Comparison of ENCODE assay signal across 26 cellular contexts in the genomic region with DNA sequence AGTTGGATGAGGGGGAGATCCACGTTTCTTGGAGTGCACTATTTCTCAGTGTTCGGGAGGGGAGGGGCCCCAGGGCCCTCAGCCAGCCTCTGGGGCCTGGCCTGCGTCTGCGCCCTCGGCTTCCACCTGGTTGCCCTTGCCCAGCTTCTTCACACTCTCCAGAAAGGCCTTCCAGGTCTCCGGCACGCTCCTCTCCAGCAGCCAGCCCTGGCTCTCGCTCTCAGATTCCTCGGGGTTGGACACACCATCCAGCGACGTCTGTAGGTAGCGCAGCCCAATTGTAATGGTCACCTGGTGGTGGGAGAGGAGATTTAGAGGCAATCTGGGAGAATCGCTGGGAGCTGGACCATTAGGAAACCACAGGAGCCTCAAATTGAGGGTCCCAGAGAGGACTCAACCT. TPM values are rescaled to one million over a fixed set of nuclear protein-coding genes. Genes with fewer than 3 reads are reported as not detected.
DNase-seq lines count a peak whose midpoint lies in the region; ATAC-seq, FAIRE-seq and TF ChIP-seq lines count a peak whose summit lies in the region.
"Had no signal": no experiment of that assay in that cellular context is flagged by ENCODE, and none has a peak within 500 bp of the region (broad histone marks: within the 10 kb centered on the region; RNA-seq: fewer than 3 reads in every experiment).

No MANE protein-coding gene starts in this region.

- H2BK15ac ChIP-seq in H1 (ENCODE audit: low read length), result no peak overlapping the region

- no peaks in the 10 kb centered on the region for H3K27me3 Mint-ChIP-seq in activated naive CD4-positive, alpha-beta T cell treated with anti-CD3 and anti-CD28 coated beads, Interleukin-2, amount 50 U/mL, for 24 hours
- H3K27me3 Mint-ChIP-seq in neural crest cell (ENCODE audit: low read depth), result no peaks in the 10 kb centered on the region

- H3K79me2 ChIP-seq in H1 (ENCODE audit: control insufficient read depth in 1 of 2, insufficient read depth in 2 of 2, low read length in 2 of 2), result no peaks in the 10 kb centered on the region

- H3K23me2 ChIP-seq in H1 (ENCODE audit: low read depth, low read length), result no peaks in the 10 kb centered on the region

- no peaks in the 10 kb centered on the region for H3K9me3 Mint-ChIP-seq in activated naive CD4-positive, alpha-beta T cell treated with anti-CD3 and anti-CD28 coated beads, Interleukin-2, amount 50 U/mL, for 24 hours
- H3K9me3 Mint-ChIP-seq in neural crest cell, result no peaks in the 10 kb centered on the region
- H3K9me3 Mint-ChIP-seq: CD8-positive, alpha-beta T cell had no signal

- H3K4me3 Mint-ChIP-seq in activated naive CD4-positive, alpha-beta T cell treated with anti-CD3 and anti-CD28 coated beads, Interleukin-2, amount 50 U/mL, for 24 hours, result no peak overlapping the region
- no peak overlapping the region for H3K4me3 Mint-ChIP-seq in neural crest cell
- H3K4me3 Mint-ChIP-seq: CD8-positive, alpha-beta T cell had no signal

- H3K36me3 ChIP-seq in H1 (ENCODE audit: control insufficient read depth in 2 of 4, insufficient read depth in 4 of 4, low read length in 3 of 4), result peaks cover 0 to 5% (median 0%) of the 10 kb centered on the region in 4 experiments; a peak in 2 of 8 replicates
- H3K36me3 ChIP-seq: MG63 had no signal

- peaks cover 2% of the 10 kb centered on the region for H3K36me3 Mint-ChIP-seq in activated naive CD4-positive, alpha-beta T cell treated with anti-CD3 and anti-CD28 coated beads, Interleukin-2, amount 50 U/mL, for 24 hours
- H3K36me3 Mint-ChIP-seq in neural crest cell (ENCODE audit: low read depth), result no peaks in the 10 kb centered on the region

- WGBS in H1 (ENCODE audit: extremely low coverage in 1 of 2, insufficient coverage in 1 of 2, insufficient read length in 1 of 2, insufficient replicate concordance in 2 of 2, low coverage in 1 of 2, low lambda C conversion rate in 2 of 2, missing lambda C conversion rate in 1 of 2), 2 experiments, result 87% methylated on average over 13 of the region's 13 CpGs; no CpG with 5 or more reads in 1 of the 2 experiments

- no peaks in the 10 kb centered on the region for H3K9me3 ChIP-seq in H1 (ENCODE audit: insufficient read depth in 2 of 2, low read depth in 1 of 2, low read length in 1 of 2)
- H3K9me3 ChIP-seq: BLaER1 treated with 17β-estradiol and CSF1 and Interleukin-3, amounts not matched to agents 10 nM and 100 nM; MG63 had no signal

- no peak overlapping the region for H3K56ac ChIP-seq in H1 (replicated peaks; ENCODE audit: insufficient read length, low read depth, low read length)

- H3K27me3 ChIP-seq in H1 (replicated peaks in 1 of 4; ENCODE audit: control insufficient read depth in 3 of 4, extremely low read depth in 1 of 4, insufficient read depth in 3 of 4, low read length in 3 of 4) (no peaks in the 10 kb centered on the region), dorsolateral prefrontal cortex (no peaks in the 10 kb centered on the region)
- H3K27me3 ChIP-seq: BLaER1 treated with 17β-estradiol and CSF1 and Interleukin-3, amounts not matched to agents 10 nM and 100 nM; MG63 had no signal

- no peak overlapping the region for H3K18ac ChIP-seq in H1 (ENCODE audit: extremely low read depth, low read length)

- H4K5ac ChIP-seq in H1 (ENCODE audit: insufficient read length, low read depth, low read length), result no peak overlapping the region

- no peaks in the 10 kb centered on the region for H3K4me1 ChIP-seq in H1 (replicated peaks in 1 of 4; ENCODE audit: control insufficient read depth in 3 of 4, insufficient read depth in 4 of 4, low read length in 3 of 4)

- TF ChIP-seq EP300 in H1 (IDR thresholded peaks at IDR 0.05; ENCODE audit: borderline replicate concordance in 1 of 2, low read depth in 2 of 2, low read length in 2 of 2), result no peak

- CTCF ChIA-PET in H1 (lab: Charles Lee; ENCODE audit: partially characterized antibody), result interaction anchor here (0.7 to 3.0 kb wide), 6 partner anchors 13 to 202 kb away, joined by 3 to 19 read pairs (median 4); no protein-coding TSS in a partner anchor

- H2BK20ac ChIP-seq in H1 (ENCODE audit: low read length), result no peak overlapping the region

- H2AFZ ChIP-seq in H1 (ENCODE audit: low read length), result no peak overlapping the region

- no peak for DNase-seq in activated naive CD4-positive, alpha-beta T cell treated with anti-CD3 and anti-CD28 coated beads, Interleukin-2, amount 50 U/mL, for 16 hours
- DNase-seq in H1 (ENCODE audit: low read depth in 1 of 2, low spot score in 2 of 2) (no peak), neural crest cell (ENCODE audit: low read depth, low spot score) (no peak), dorsolateral prefrontal cortex (no peak)
- DNase-seq: 8988T; Calu3; CD8-positive, alpha-beta T cell; DMS153; GOT3; MG63; NCI-H1092; NCI-H1436; NCI-H2029; NCI-H2227 treated with DMSO at 0.1 percent for 48 hours; NCI-H524; NCI-H774; NK-92 treated with Interleukin-12 subunit alpha and Interleukin-12 subunit beta, amount 100 ng/mL, for 24 hours had no signal

- H2BK120ac ChIP-seq in H1 (replicated peaks; ENCODE audit: low read depth, low read length), result no peak overlapping the region

- intact Hi-C loops in dorsolateral prefrontal cortex (cut with DNase I), result no loop called here

- H3K23ac ChIP-seq in H1 (ENCODE audit: insufficient read length), result no peak overlapping the region

- H3K27ac Mint-ChIP-seq in activated naive CD4-positive, alpha-beta T cell treated with anti-CD3 and anti-CD28 coated beads, Interleukin-2, amount 50 U/mL, for 24 hours, result peak overlapping the region; percentile 68
- H3K27ac Mint-ChIP-seq in neural crest cell (ENCODE audit: unreplicated experiment), result peak overlapping the region; percentile 71
- H3K27ac Mint-ChIP-seq: CD8-positive, alpha-beta T cell had no signal

- no peak overlapping the region for H3K14ac ChIP-seq in H1 (ENCODE audit: insufficient read length)

- H3K9ac ChIP-seq in H1 (replicated peaks in 1 of 4; ENCODE audit: extremely low read depth in 1 of 4, low read depth in 3 of 4, low read length in 3 of 4), result no peak overlapping the region
- H3K9ac ChIP-seq: BLaER1 treated with 17β-estradiol and CSF1 and Interleukin-3, amounts not matched to agents 10 nM and 100 nM had no signal

- ATAC-seq in HG03520 (IDR thresholded peaks at IDR 0.05; ENCODE audit: unreplicated experiment), result no peak
- no peak for ATAC-seq in HG03342 (IDR thresholded peaks at IDR 0.05; ENCODE audit: unreplicated experiment)
- ATAC-seq in GM21526 (IDR thresholded peaks at IDR 0.05; ENCODE audit: low FRiP score, unreplicated experiment), result no peak
- ATAC-seq: CD8-positive, alpha-beta T cell had no signal

- TF ChIP-seq CTCF in H1 (IDR thresholded peaks at IDR 0.05; ENCODE audit: control extremely low read depth in 1 of 3, insufficient read depth in 1 of 3, low read depth in 1 of 3, low read length in 3 of 3) (peak in 2 of 3 experiments; percentile 11 to 18; a peak in 2 of 4 replicates), neural crest cell (conservative IDR thresholded peaks at IDR 0.05) (no peak), dorsolateral prefrontal cortex (IDR thresholded peaks at IDR 0.05 in 54 of 56, conservative IDR thresholded peaks at IDR 0.05 in 2 of 56; ENCODE audit: low read depth in 1 of 56, partially characterized antibody in 56 of 56) (no peak)

- no peak overlapping the region for H3K27ac ChIP-seq in H1 (ENCODE audit: low read depth, low read length)
- no peak overlapping the region for H3K27ac ChIP-seq in dorsolateral prefrontal cortex
- H3K27ac ChIP-seq: BLaER1 treated with 17β-estradiol and CSF1 and Interleukin-3, amounts not matched to agents 10 nM and 100 nM had no signal

- H2BK5ac ChIP-seq in H1 (ENCODE audit: low read depth, low read length), result no peak overlapping the region

- H3K4me3 ChIP-seq in H1 (ENCODE audit: extremely low read depth in 1 of 4, insufficient read depth in 2 of 4, low read depth in 3 of 4, low read length in 4 of 4), result no peak overlapping the region
- H3K4me3 ChIP-seq in dorsolateral prefrontal cortex, result no peak overlapping the region
- H3K4me3 ChIP-seq: BLaER1 treated with 17β-estradiol and CSF1 and Interleukin-3, amounts not matched to agents 10 nM and 100 nM; MG63 had no signal

- H2AK5ac ChIP-seq in H1 (ENCODE audit: low read depth, low read length), result no peak overlapping the region

- H3K4me2 ChIP-seq in H1 (ENCODE audit: insufficient read depth in 1 of 2, low read depth in 2 of 2, low read length in 2 of 2), result no peak overlapping the region
- H3K4me2 ChIP-seq: BLaER1 treated with 17β-estradiol and CSF1 and Interleukin-3, amounts not matched to agents 10 nM and 100 nM had no signal

- H2BK12ac ChIP-seq in H1 (ENCODE audit: low read depth, low read length), result no peak overlapping the region

- no peak for FAIRE-seq in H1 (lab: Jason Lieb, UNC)
- FAIRE-seq: GM12891, RCC 7860 had no signal

- TF ChIP-seq RAD21 in H1 (IDR thresholded peaks at IDR 0.05 in 1 of 2, conservative IDR thresholded peaks at IDR 0.05 in 1 of 2; ENCODE audit: low read depth in 2 of 2, low read length in 2 of 2), result no peak

- POLR2A ChIA-PET in H1 (lab: Charles Lee; ENCODE audit: partially characterized antibody), result interaction anchor here (0.6 to 1.4 kb wide), 3 partner anchors 16 to 182 kb away, joined by 3 read pairs; no protein-coding TSS in a partner anchor

- H4K91ac ChIP-seq in H1 (replicated peaks; ENCODE audit: insufficient read length, low read length), result no peak overlapping the region

- H3K4me1 Mint-ChIP-seq in activated naive CD4-positive, alpha-beta T cell treated with anti-CD3 and anti-CD28 coated beads, Interleukin-2, amount 50 U/mL, for 24 hours, result peaks cover 19% of the 10 kb centered on the region
- H3K4me1 Mint-ChIP-seq in neural crest cell, result no peaks in the 10 kb centered on the region

- H4K8ac ChIP-seq in H1 (ENCODE audit: extremely low read depth, insufficient read depth, low read length), result no peak overlapping the region; the same call in none of the 2 replicates

- H3K4ac ChIP-seq in H1 (replicated peaks; ENCODE audit: insufficient read length, low read depth, low read length), result no peak overlapping the region

- TF ChIP-seq POLR2A in H1 (IDR thresholded peaks at IDR 0.05; ENCODE audit: control extremely low read depth in 1 of 2, low read depth in 2 of 2, low read length in 2 of 2), result no peak

- no peaks in the 10 kb centered on the region for H4K20me1 ChIP-seq in H1 (replicated peaks in 1 of 2; ENCODE audit: control insufficient read depth in 1 of 2, insufficient read depth in 2 of 2, low read length in 2 of 2)
- H4K20me1 ChIP-seq: BLaER1 treated with 17β-estradiol and CSF1 and Interleukin-3, amounts not matched to agents 10 nM and 100 nM had no signal

- no peaks in the 10 kb centered on the region for H3K79me1 ChIP-seq in H1 (ENCODE audit: low read depth, low read length)

RNA-seq across cellular contexts. Expression of a gene that starts 24.2 kb away (rescaled TPM):
- total RNA-seq in H1 (2021; fragmentation: NEBNext Ultra II Directional; extraction: Animal tissue kit (Norgen Biotek cat#: 25700)), result 0.61 and 0.65 TPM in 2 replicates
- 0.23 and 0.33 TPM in 2 replicates for polyA plus RNA-seq in H1 (2011; rRNA removed)
- 0.44 TPM for polyA plus RNA-seq in H1 (2011; cell fraction: cytosol; rRNA removed)
- polyA plus RNA-seq in H1 (2011; cell fraction: nucleus; rRNA removed), result 0.56 TPM
- 0.32 to 0.58 TPM (median 0.48 TPM) in 4 replicates for polyA plus RNA-seq in H1 (2012, experiment 1 of 2)
- 0.10 TPM for polyA plus RNA-seq in H1 (2012, experiment 2 of 2)
- 0.51 TPM for polyA plus RNA-seq in H1 (2013, experiment 1 of 2)
- polyA plus RNA-seq in H1 (2013, experiment 2 of 2), result 0.42 TPM
- polyA minus RNA-seq in H1 (2011; rRNA and poly(A)+ RNA removed), result 0.73 and 1.5 TPM in 2 replicates
- 0.37 TPM for polyA minus RNA-seq in H1 (2011; cell fraction: cytosol; rRNA and poly(A)+ RNA removed)
- 0.30 TPM for polyA minus RNA-seq in H1 (2011; cell fraction: nucleus; rRNA and poly(A)+ RNA removed)
- total RNA-seq in neural crest cell (not detected in 2 replicates), dorsolateral prefrontal cortex (10 to 100 TPM in 3 of 120 experiments, 1 to 10 TPM in 117; 1.0 to 12.1 (median 4.6) TPM)
- total RNA-seq: Calu3; CD8-positive, alpha-beta T cell; G401; SK-MEL-5 had no signal

RNA-seq across cellular contexts. Expression of a gene that starts 47.7 kb away (rescaled TPM):
- 25.5 and 27.3 TPM in 2 replicates for total RNA-seq in H1 (2021; fragmentation: NEBNext Ultra II Directional; extraction: Animal tissue kit (Norgen Biotek cat#: 25700))
- 22.7 and 28.9 TPM in 2 replicates for polyA plus RNA-seq in H1 (2011; rRNA removed)
- polyA plus RNA-seq in H1 (2011; cell fraction: cytosol; rRNA removed), result 24.6 TPM
- polyA plus RNA-seq in H1 (2011; cell fraction: nucleus; rRNA removed), result 20.6 TPM
- 22.5 to 26.8 TPM (median 24.3 TPM) in 4 replicates for polyA plus RNA-seq in H1 (2012, experiment 1 of 2)
- 31.6 TPM for polyA plus RNA-seq in H1 (2012, experiment 2 of 2)
- polyA plus RNA-seq in H1 (2013, experiment 1 of 2), result 21.4 TPM
- polyA plus RNA-seq in H1 (2013, experiment 2 of 2), result 21.0 TPM
- polyA minus RNA-seq in H1 (2011; rRNA and poly(A)+ RNA removed), result 6.4 and 12.0 TPM in 2 replicates
- polyA minus RNA-seq in H1 (2011; cell fraction: cytosol; rRNA and poly(A)+ RNA removed), result 9.9 TPM
- polyA minus RNA-seq in H1 (2011; cell fraction: nucleus; rRNA and poly(A)+ RNA removed), result 15.3 TPM
- total RNA-seq in neural crest cell (21.7 and 23.2 TPM in 2 replicates), dorsolateral prefrontal cortex (10 to 100 TPM; 12.9 to 35.3 (median 26.6) TPM)

Comparison
In these comparisons a context has a peak if more than half of its experiments do, and no peak if none do; other contexts are left out.
1. CTCF ChIP-seq: peak in H1 (2 of 3); none in neural crest cell (single experiment) and dorsolateral prefrontal cortex (0 of 56).